Comparison of ENCODE assay signal across 1 cellular context in genomic region chr3:52277972-52278509, GRCh38.
TF ChIP-seq lines count a peak whose summit lies in the region.

No MANE protein-coding gene starts in this region.

TF ChIP-seq in HepG2, 621 proteins besides CTCF, POLR2A, EP300 and RAD21 (continued from another document and continues in another):
- TF ChIP-seq, protein P1, sequence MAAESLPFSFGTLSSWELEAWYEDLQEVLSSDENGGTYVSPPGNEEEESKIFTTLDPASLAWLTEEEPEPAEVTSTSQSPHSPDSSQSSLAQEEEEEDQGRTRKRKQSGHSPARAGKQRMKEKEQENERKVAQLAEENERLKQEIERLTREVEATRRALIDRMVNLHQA (CRISPR knock-in tag; IDR thresholded peaks at IDR 0.05) = no peak
- TF ChIP-seq, protein P2, sequence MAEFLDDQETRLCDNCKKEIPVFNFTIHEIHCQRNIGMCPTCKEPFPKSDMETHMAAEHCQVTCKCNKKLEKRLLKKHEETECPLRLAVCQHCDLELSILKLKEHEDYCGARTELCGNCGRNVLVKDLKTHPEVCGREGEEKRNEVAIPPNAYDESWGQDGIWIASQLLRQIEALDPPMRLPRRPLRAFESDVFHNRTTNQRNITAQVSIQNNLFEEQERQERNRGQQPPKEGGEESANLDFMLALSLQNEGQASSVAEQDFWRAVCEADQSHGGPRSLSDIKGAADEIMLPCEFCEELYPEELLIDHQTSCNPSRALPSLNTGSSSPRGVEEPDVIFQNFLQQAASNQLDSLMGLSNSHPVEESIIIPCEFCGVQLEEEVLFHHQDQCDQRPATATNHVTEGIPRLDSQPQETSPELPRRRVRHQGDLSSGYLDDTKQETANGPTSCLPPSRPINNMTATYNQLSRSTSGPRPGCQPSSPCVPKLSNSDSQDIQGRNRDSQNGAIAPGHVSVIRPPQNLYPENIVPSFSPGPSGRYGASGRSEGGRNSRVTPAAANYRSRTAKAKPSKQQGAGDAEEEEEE (CRISPR knock-in tag; IDR thresholded peaks at IDR 0.05; ENCODE audit: borderline replicate concordance) = no peak
- TF ChIP-seq CEBPB (IDR thresholded peaks at IDR 0.05; ENCODE audit: borderline replicate concordance, low read depth, low read length) = no peak
- no peak for TF ChIP-seq FOXK2 (IDR thresholded peaks at IDR 0.05)
- no peak for TF ChIP-seq HNRNPK (IDR thresholded peaks at IDR 0.05; ENCODE audit: low read depth, low read length, poor library complexity, severe bottlenecking)
- no peak for TF ChIP-seq ELF1 (CRISPR knock-in tag; IDR thresholded peaks at IDR 0.05)
- no peak for TF ChIP-seq TCF12 (IDR thresholded peaks at IDR 0.05)
- TF ChIP-seq TCF12 (CRISPR knock-in tag; IDR thresholded peaks at IDR 0.05) = peak; percentile 28; the same call in 1 of the 2 replicates
- TF ChIP-seq ZFYVE20 (CRISPR knock-in tag; IDR thresholded peaks at IDR 0.05; ENCODE audit: borderline replicate concordance, low read depth) = 0 out of 2 replicates have a peak, but pooled peaks have one; percentile 73
- no peak for TF ChIP-seq MED8 (CRISPR knock-in tag; IDR thresholded peaks at IDR 0.05; ENCODE audit: insufficient replicate concordance)
- TF ChIP-seq ZNF367 (CRISPR knock-in tag; IDR thresholded peaks at IDR 0.05; ENCODE audit: borderline replicate concordance) = no peak
- no peak for TF ChIP-seq ZNF142 (CRISPR knock-in tag; IDR thresholded peaks at IDR 0.05)
- TF ChIP-seq ZNF431 (CRISPR knock-in tag; IDR thresholded peaks at IDR 0.05; ENCODE audit: borderline replicate concordance, low read depth) = no peak
- TF ChIP-seq JUND (CRISPR knock-in tag; IDR thresholded peaks at IDR 0.05) = peak; percentile 12; the same call in 1 of the 2 replicates
- TF ChIP-seq ZNF703 (CRISPR knock-in tag; IDR thresholded peaks at IDR 0.05; ENCODE audit: borderline replicate concordance) = no peak
- no peak for TF ChIP-seq THAP7 (CRISPR knock-in tag; IDR thresholded peaks at IDR 0.05)
- peak; percentile 63; the same call in 1 of the 2 replicates for TF ChIP-seq TOPORS (CRISPR knock-in tag; IDR thresholded peaks at IDR 0.05)
- TF ChIP-seq FOXC1 (CRISPR knock-in tag; IDR thresholded peaks at IDR 0.05; ENCODE audit: borderline replicate concordance) = 0 out of 2 replicates have a peak, but pooled peaks have one; percentile 4
- TF ChIP-seq KLF6 (CRISPR knock-in tag; IDR thresholded peaks at IDR 0.05) = 0 out of 2 replicates have a peak, but pooled peaks have one; percentile 12
- no peak for TF ChIP-seq ZNF512B (CRISPR knock-in tag; IDR thresholded peaks at IDR 0.05; ENCODE audit: borderline replicate concordance)
- no peak for TF ChIP-seq CBX1 (IDR thresholded peaks at IDR 0.05; ENCODE audit: low read depth)
- no peak for TF ChIP-seq ZSCAN29 (CRISPR knock-in tag; conservative IDR thresholded peaks at IDR 0.05)
- no peak for TF ChIP-seq CCAR2 (optimal IDR thresholded peaks at IDR 0.05; ENCODE audit: low read depth, low read length)
- no peak for TF ChIP-seq KDM4B (CRISPR knock-in tag; IDR thresholded peaks at IDR 0.05)
- no peak for TF ChIP-seq RAD51 (IDR thresholded peaks at IDR 0.05; ENCODE audit: borderline replicate concordance)
- TF ChIP-seq SIN3A (IDR thresholded peaks at IDR 0.05; ENCODE audit: borderline replicate concordance, low read depth, low read length) = 0 out of 2 replicates have a peak, but pooled peaks have one; percentile 18
- no peak for TF ChIP-seq HDAC6 (IDR thresholded peaks at IDR 0.05; ENCODE audit: low read depth, low read length)
- TF ChIP-seq ZNF362 (CRISPR knock-in tag; IDR thresholded peaks at IDR 0.05; ENCODE audit: borderline replicate concordance) = no peak; the same call in 1 of the 2 replicates
- TF ChIP-seq U2AF2 (IDR thresholded peaks at IDR 0.05; ENCODE audit: low read depth, low read length) = no peak
- TF ChIP-seq ZNF839 (CRISPR knock-in tag; IDR thresholded peaks at IDR 0.05; ENCODE audit: borderline replicate concordance) = 0 out of 2 replicates have a peak, but pooled peaks have one; percentile 2
- TF ChIP-seq MXD1 (CRISPR knock-in tag; IDR thresholded peaks at IDR 0.05) = peak; percentile 42
- TF ChIP-seq, protein P3, sequence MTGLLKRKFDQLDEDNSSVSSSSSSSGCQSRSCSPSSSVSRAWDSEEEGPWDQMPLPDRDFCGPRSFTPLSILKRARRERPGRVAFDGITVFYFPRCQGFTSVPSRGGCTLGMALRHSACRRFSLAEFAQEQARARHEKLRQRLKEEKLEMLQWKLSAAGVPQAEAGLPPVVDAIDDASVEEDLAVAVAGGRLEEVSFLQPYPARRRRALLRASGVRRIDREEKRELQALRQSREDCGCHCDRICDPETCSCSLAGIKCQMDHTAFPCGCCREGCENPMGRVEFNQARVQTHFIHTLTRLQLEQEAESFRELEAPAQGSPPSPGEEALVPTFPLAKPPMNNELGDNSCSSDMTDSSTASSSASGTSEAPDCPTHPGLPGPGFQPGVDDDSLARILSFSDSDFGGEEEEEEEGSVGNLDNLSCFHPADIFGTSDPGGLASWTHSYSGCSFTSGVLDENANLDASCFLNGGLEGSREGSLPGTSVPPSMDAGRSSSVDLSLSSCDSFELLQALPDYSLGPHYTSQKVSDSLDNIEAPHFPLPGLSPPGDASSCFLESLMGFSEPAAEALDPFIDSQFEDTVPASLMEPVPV (CRISPR knock-in tag; IDR thresholded peaks at IDR 0.05) = no peak
- TF ChIP-seq ZNF816 (CRISPR knock-in tag; IDR thresholded peaks at IDR 0.05; ENCODE audit: borderline replicate concordance) = 0 out of 2 replicates have a peak, but pooled peaks have one; percentile 69
- TF ChIP-seq MED1 (CRISPR knock-in tag; IDR thresholded peaks at IDR 0.05) = no peak
- TF ChIP-seq ZNF18 (CRISPR knock-in tag; IDR thresholded peaks at IDR 0.05; ENCODE audit: insufficient replicate concordance) = no peak
- TF ChIP-seq KDM2A (CRISPR knock-in tag; IDR thresholded peaks at IDR 0.05; ENCODE audit: borderline replicate concordance, low read depth) = no peak
- no peak for TF ChIP-seq ZNF530 (CRISPR knock-in tag; IDR thresholded peaks at IDR 0.05; ENCODE audit: low read depth)
- 0 out of 4 replicates have a peak, but pooled peaks of 1 of the 2 experiments have one; percentile 1 for TF ChIP-seq NR2F1 (CRISPR knock-in tag; IDR thresholded peaks at IDR 0.05)
- no peak for TF ChIP-seq JDP2 (CRISPR knock-in tag; IDR thresholded peaks at IDR 0.05; ENCODE audit: borderline replicate concordance)
- TF ChIP-seq ZNF746 (CRISPR knock-in tag; IDR thresholded peaks at IDR 0.05) = no peak
- TF ChIP-seq, protein P4, sequence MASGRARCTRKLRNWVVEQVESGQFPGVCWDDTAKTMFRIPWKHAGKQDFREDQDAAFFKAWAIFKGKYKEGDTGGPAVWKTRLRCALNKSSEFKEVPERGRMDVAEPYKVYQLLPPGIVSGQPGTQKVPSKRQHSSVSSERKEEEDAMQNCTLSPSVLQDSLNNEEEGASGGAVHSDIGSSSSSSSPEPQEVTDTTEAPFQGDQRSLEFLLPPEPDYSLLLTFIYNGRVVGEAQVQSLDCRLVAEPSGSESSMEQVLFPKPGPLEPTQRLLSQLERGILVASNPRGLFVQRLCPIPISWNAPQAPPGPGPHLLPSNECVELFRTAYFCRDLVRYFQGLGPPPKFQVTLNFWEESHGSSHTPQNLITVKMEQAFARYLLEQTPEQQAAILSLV (CRISPR knock-in tag; IDR thresholded peaks at IDR 0.05; ENCODE audit: borderline replicate concordance) = no peak
- TF ChIP-seq GATAD1 (CRISPR knock-in tag; IDR thresholded peaks at IDR 0.05) = no peak
- TF ChIP-seq HCFC1 (IDR thresholded peaks at IDR 0.05; ENCODE audit: low read depth, low read length) = no peak
- no peak for TF ChIP-seq EEA1 (CRISPR knock-in tag; IDR thresholded peaks at IDR 0.05; ENCODE audit: borderline replicate concordance)
- TF ChIP-seq ISL2 (CRISPR knock-in tag; IDR thresholded peaks at IDR 0.05) = no peak; the same call in 1 of the 2 replicates
- no peak for TF ChIP-seq ZNF317 (CRISPR knock-in tag; IDR thresholded peaks at IDR 0.05)
- no peak for TF ChIP-seq HOXA3 (CRISPR knock-in tag; IDR thresholded peaks at IDR 0.05)
- TF ChIP-seq ZSCAN21 (CRISPR knock-in tag; IDR thresholded peaks at IDR 0.05; ENCODE audit: borderline replicate concordance) = no peak
- no peak for TF ChIP-seq HIVEP1 (CRISPR knock-in tag; IDR thresholded peaks at IDR 0.05)
- 0 out of 2 replicates have a peak, but pooled peaks have one; percentile 33 for TF ChIP-seq SMAD3 (CRISPR knock-in tag; IDR thresholded peaks at IDR 0.05)
